28 cellular contexts compared by ENCODE assay signal in genomic region chr5:11240293-11241190, GRCh38.
"Had no signal": no experiment of that assay in that cellular context is flagged by ENCODE, and none has a peak within 500 bp of the region (broad histone marks: within the 10 kb centered on the region; RNA-seq: fewer than 3 reads in every experiment).

No MANE protein-coding gene starts in this region.

- H3K4me3 Mint-ChIP-seq: activated CD4-positive, alpha-beta memory T cell treated with anti-CD3 and anti-CD28 coated beads for 36 hours; activated CD4-positive, alpha-beta T cell treated with anti-CD3 and anti-CD28 coated beads, Interleukin-2, amount 10 ng/mL, durations not matched to agents 24 days and 14 days; activated naive CD4-positive, alpha-beta T cell treated with anti-CD3 and anti-CD28 coated beads, Interleukin-2, amount 10 ng/mL, durations not matched to agents 7 days and 5 days; activated naive CD8-positive, alpha-beta T cell treated with anti-CD3 and anti-CD28 coated beads, Interleukin-2, amount 10 ng/mL, durations not matched to agents 7 days and 5 days; natural killer cell; stimulated activated memory B cell treated with anti-CD40 and anti-IgM and Interleukin-4, amounts not matched to agents 10 μg/mL and 1 μg/mL and 100 μg/mL, for 72 hours; T-helper 17 cell had no signal

- H3K4me3 ChIP-seq: ascending aorta, heart right ventricle, lower lobe of right lung, ovary, prostate gland, smooth muscle cell, stomach, thyroid gland had no signal

- DNase-seq: activated CD4-positive, alpha-beta memory T cell treated with anti-CD3 and anti-CD28 coated beads for 36 hours; activated CD4-positive, alpha-beta T cell treated with anti-CD3 and anti-CD28 coated beads, Interleukin-2, amount 10 ng/mL, durations not matched to agents 24 days and 14 days; activated CD4-positive, CD25-positive, alpha-beta regulatory T cell treated with anti-CD3 and anti-CD28 coated beads, Interleukin-2, amount 50 U/mL, for 72 hours; activated CD8-positive, alpha-beta memory T cell treated with anti-CD3 and anti-CD28 coated beads, Interleukin-2, amount 50 U/mL, for 4 hours; activated naive CD4-positive, alpha-beta T cell treated with anti-CD3 and anti-CD28 coated beads, Interleukin-2, amount 10 ng/mL, durations not matched to agents 7 days and 5 days; activated naive CD8-positive, alpha-beta T cell treated with anti-CD3 and anti-CD28 coated beads, Interleukin-2, amount 10 ng/mL, durations not matched to agents 7 days and 5 days; activated T-cell treated with anti-CD3 and anti-CD28 coated beads, Interleukin-2, amount 50 U/mL, for 1 hour; central memory CD4-positive, alpha-beta T cell; foreskin fibroblast; heart right ventricle; lower lobe of right lung; mesendoderm; natural killer cell; ovary; retina; stimulated activated CD4-positive, alpha-beta T cell treated with anti-CD3 and anti-CD28 coated beads, Interleukin-1b, Interleukin-23, amount 100 ng/mL, for 48 hours; stimulated activated CD4-positive, alpha-beta T cell treated with anti-CD3 and anti-CD28 coated beads, Interleukin-4, amount 100 ng/mL, for 4 hours; stimulated activated CD8-positive, alpha-beta memory T cell treated with anti-CD3 and anti-CD28 coated beads, Interleukin-4, amount 100 ng/mL, for 48 hours; stomach; T-helper 17 cell; T1000; thyroid gland had no signal

- H3K36me3 ChIP-seq: ascending aorta, heart right ventricle, lower lobe of right lung, neutrophil, ovary, prostate gland, stomach, thyroid gland had no signal

- H3K4me2 ChIP-seq: smooth muscle cell had no signal

- H3K27me3 ChIP-seq: ascending aorta, heart right ventricle, neutrophil, ovary, stomach, thyroid gland had no signal

- H3K36me3 Mint-ChIP-seq: activated CD4-positive, alpha-beta memory T cell treated with anti-CD3 and anti-CD28 coated beads for 36 hours; activated naive CD4-positive, alpha-beta T cell treated with anti-CD3 and anti-CD28 coated beads, Interleukin-2, amount 10 ng/mL, durations not matched to agents 7 days and 5 days; activated naive CD8-positive, alpha-beta T cell treated with anti-CD3 and anti-CD28 coated beads, Interleukin-2, amount 10 ng/mL, durations not matched to agents 7 days and 5 days; natural killer cell; stimulated activated memory B cell treated with anti-CD40 and anti-IgM and Interleukin-4, amounts not matched to agents 10 μg/mL and 1 μg/mL and 100 μg/mL, for 72 hours had no signal

- H3K4me1 Mint-ChIP-seq: activated CD4-positive, alpha-beta T cell treated with anti-CD3 and anti-CD28 coated beads, Interleukin-2, amount 10 ng/mL, durations not matched to agents 24 days and 14 days; activated naive CD4-positive, alpha-beta T cell treated with anti-CD3 and anti-CD28 coated beads, Interleukin-2, amount 10 ng/mL, durations not matched to agents 7 days and 5 days; activated naive CD8-positive, alpha-beta T cell treated with anti-CD3 and anti-CD28 coated beads, Interleukin-2, amount 10 ng/mL, durations not matched to agents 7 days and 5 days; stimulated activated memory B cell treated with anti-CD40 and anti-IgM and Interleukin-4, amounts not matched to agents 10 μg/mL and 1 μg/mL and 100 μg/mL, for 72 hours; T-helper 17 cell had no signal

- H3K4me1 ChIP-seq: ascending aorta, heart right ventricle, lower lobe of right lung, prostate gland, stomach, thyroid gland had no signal

- H3K27ac Mint-ChIP-seq: activated CD4-positive, alpha-beta memory T cell treated with anti-CD3 and anti-CD28 coated beads for 36 hours; activated CD4-positive, alpha-beta T cell treated with anti-CD3 and anti-CD28 coated beads, Interleukin-2, amount 10 ng/mL, durations not matched to agents 24 days and 14 days; activated naive CD4-positive, alpha-beta T cell treated with anti-CD3 and anti-CD28 coated beads, Interleukin-2, amount 10 ng/mL, durations not matched to agents 7 days and 5 days; activated naive CD8-positive, alpha-beta T cell treated with anti-CD3 and anti-CD28 coated beads, Interleukin-2, amount 10 ng/mL, durations not matched to agents 7 days and 5 days; stimulated activated memory B cell treated with anti-CD40 and anti-IgM and Interleukin-4, amounts not matched to agents 10 μg/mL and 1 μg/mL and 100 μg/mL, for 72 hours; T-helper 17 cell had no signal

- H3K9me3 ChIP-seq: ascending aorta, heart right ventricle, lower lobe of right lung, neutrophil, ovary, prostate gland, stomach, thyroid gland had no signal

- H3K27me3 Mint-ChIP-seq: activated CD4-positive, alpha-beta memory T cell treated with anti-CD3 and anti-CD28 coated beads for 36 hours; activated CD4-positive, alpha-beta T cell treated with anti-CD3 and anti-CD28 coated beads, Interleukin-2, amount 10 ng/mL, durations not matched to agents 24 days and 14 days; activated naive CD4-positive, alpha-beta T cell treated with anti-CD3 and anti-CD28 coated beads, Interleukin-2, amount 10 ng/mL, durations not matched to agents 7 days and 5 days; activated naive CD8-positive, alpha-beta T cell treated with anti-CD3 and anti-CD28 coated beads, Interleukin-2, amount 10 ng/mL, durations not matched to agents 7 days and 5 days; T-helper 17 cell had no signal

- ATAC-seq: left lobe of liver; stimulated activated memory B cell treated with anti-CD40 and anti-IgM and Interleukin-4, amounts not matched to agents 10 μg/mL and 1 μg/mL and 100 μg/mL, for 72 hours; T-helper 17 cell had no signal

- H3K27ac ChIP-seq: ascending aorta, heart right ventricle, lower lobe of right lung, neutrophil, ovary, prostate gland, stomach, thyroid gland had no signal
